ENCODE assay signal across 11 cellular contexts in genomic region chr10:103583871-103584215, GRCh38.
DNase-seq lines count a peak whose midpoint lies in the region; ATAC-seq and TF ChIP-seq lines count a peak whose summit lies in the region.
"Had no signal": no experiment of that assay in that cellular context is flagged by ENCODE, and none has a peak within 500 bp of the region (broad histone marks: within the 10 kb centered on the region; RNA-seq: fewer than 3 reads in every experiment).

No MANE protein-coding gene starts in this region.

- peak overlapping the region; percentile 70 for H3K27ac Mint-ChIP-seq in activated CD4-positive, alpha-beta T cell treated with anti-CD3 and anti-CD28 coated beads, Interleukin-2, amount 10 ng/mL, durations not matched to agents 24 days and 14 days
- H3K27ac Mint-ChIP-seq in dendritic cell treated with granulocyte-macrophage colony-stimulating factor and Interleukin-4, amounts not matched to agents 40 ng/mL and 50 ng/mL, for 4 days: no peak overlapping the region
- H3K27ac Mint-ChIP-seq in nephron progenitor cell: no peak overlapping the region
- H3K27ac Mint-ChIP-seq: brain had no signal

- intact Hi-C loops in activated CD4-positive, alpha-beta T cell treated with anti-CD3 and anti-CD28 coated beads, Interleukin-2, amount 10 ng/mL, durations not matched to agents 24 days and 14 days (cut with micrococcal nuclease): loop anchor here (10.0 kb wide), 1 partner anchor 381 kb away; the partner anchor contains the start of gene SLK
- intact Hi-C loops in dendritic cell treated with granulocyte-macrophage colony-stimulating factor and Interleukin-4, amounts not matched to agents 40 ng/mL and 50 ng/mL, for 4 days (cut with micrococcal nuclease): no loop called here

- H3K9me3 Mint-ChIP-seq in activated CD4-positive, alpha-beta T cell treated with anti-CD3 and anti-CD28 coated beads, Interleukin-2, amount 10 ng/mL, durations not matched to agents 24 days and 14 days: no peaks in the 10 kb centered on the region
- H3K9me3 Mint-ChIP-seq in dendritic cell treated with granulocyte-macrophage colony-stimulating factor and Interleukin-4, amounts not matched to agents 40 ng/mL and 50 ng/mL, for 4 days: no peaks in the 10 kb centered on the region
- peaks cover 22% of the 10 kb centered on the region for H3K9me3 Mint-ChIP-seq in nephron progenitor cell

- peaks cover 9% of the 10 kb centered on the region for H3K27me3 Mint-ChIP-seq in activated CD4-positive, alpha-beta T cell treated with anti-CD3 and anti-CD28 coated beads, Interleukin-2, amount 10 ng/mL, durations not matched to agents 24 days and 14 days
- H3K27me3 Mint-ChIP-seq in dendritic cell treated with granulocyte-macrophage colony-stimulating factor and Interleukin-4, amounts not matched to agents 40 ng/mL and 50 ng/mL, for 4 days: peaks cover 48% of the 10 kb centered on the region
- H3K27me3 Mint-ChIP-seq in nephron progenitor cell (ENCODE audit: low read depth, poor library complexity): peaks cover 10% of the 10 kb centered on the region

- peaks cover 3% of the 10 kb centered on the region for H3K27me3 ChIP-seq in HL-60 (ENCODE audit: insufficient read depth, poor library complexity, severe bottlenecking)

- peaks cover 4% of the 10 kb centered on the region for H3K4me1 Mint-ChIP-seq in activated CD4-positive, alpha-beta T cell treated with anti-CD3 and anti-CD28 coated beads, Interleukin-2, amount 10 ng/mL, durations not matched to agents 24 days and 14 days
- peaks cover 12% of the 10 kb centered on the region for H3K4me1 Mint-ChIP-seq in dendritic cell treated with granulocyte-macrophage colony-stimulating factor and Interleukin-4, amounts not matched to agents 40 ng/mL and 50 ng/mL, for 4 days (ENCODE audit: low read depth)
- H3K4me1 Mint-ChIP-seq in nephron progenitor cell: peaks cover 48% of the 10 kb centered on the region

- peak overlapping the region; percentile 86 for H3K4me3 Mint-ChIP-seq in activated CD4-positive, alpha-beta T cell treated with anti-CD3 and anti-CD28 coated beads, Interleukin-2, amount 10 ng/mL, durations not matched to agents 24 days and 14 days
- peak overlapping the region; percentile 70 for H3K4me3 Mint-ChIP-seq in dendritic cell treated with granulocyte-macrophage colony-stimulating factor and Interleukin-4, amounts not matched to agents 40 ng/mL and 50 ng/mL, for 4 days
- no peak overlapping the region for H3K4me3 Mint-ChIP-seq in nephron progenitor cell
- H3K4me3 Mint-ChIP-seq: brain had no signal

- peak overlapping the region; percentile 43; the same call in 1 of the 2 replicates for H3K4me3 ChIP-seq in HL-60 (replicated peaks; ENCODE audit: insufficient read depth, low read length)
- H3K4me3 ChIP-seq in skin epidermis: peak overlapping the region; percentile 34 to 57 (median 49)

- H3K27ac ChIP-seq in HL-60 (replicated peaks): no peak overlapping the region
- peak overlapping the region in 4 of 21 experiments; percentile 55 to 73 (median 62) for H3K27ac ChIP-seq in skin epidermis
- H3K27ac ChIP-seq: gastroesophageal sphincter had no signal

- H3K36me3 Mint-ChIP-seq in activated CD4-positive, alpha-beta T cell treated with anti-CD3 and anti-CD28 coated beads, Interleukin-2, amount 10 ng/mL, durations not matched to agents 24 days and 14 days (ENCODE audit: low read depth): peaks cover 2% of the 10 kb centered on the region
- no peaks in the 10 kb centered on the region for H3K36me3 Mint-ChIP-seq in dendritic cell treated with granulocyte-macrophage colony-stimulating factor and Interleukin-4, amounts not matched to agents 40 ng/mL and 50 ng/mL, for 4 days (ENCODE audit: low read depth)
- peaks cover 33% of the 10 kb centered on the region for H3K36me3 Mint-ChIP-seq in nephron progenitor cell (ENCODE audit: low read depth)

- DNase-seq in activated CD4-positive, alpha-beta T cell treated with anti-CD3 and anti-CD28 coated beads, Interleukin-2, amount 10 ng/mL, durations not matched to agents 24 days and 14 days: no peak
- DNase-seq in activated CD4-positive, alpha-beta T cell treated with anti-CD3 and anti-CD28 coated beads for 1 hour: no peak
- DNase-seq in HL-60 (ENCODE audit: low read depth in 1 of 2, low spot score in 1 of 2): no peak
- DNase-seq in nephron progenitor cell: no peak
- DNase-seq in stimulated activated CD4-positive, alpha-beta T cell treated with anti-CD3 and anti-CD28 coated beads, Interleukin-1b, Interleukin-23, amount 100 ng/mL, for 48 hours: no peak
- DNase-seq: NCI-H1694 treated with DMSO at 0.1 percent for 48 hours had no signal

- ATAC-seq in GM21381 (IDR thresholded peaks at IDR 0.05; ENCODE audit: unreplicated experiment): no peak

- no peak for TF ChIP-seq CTCF in HL-60 (IDR thresholded peaks at IDR 0.05; ENCODE audit: insufficient read depth, low read length)
- TF ChIP-seq CTCF in nephron progenitor cell (IDR thresholded peaks at IDR 0.05): no peak
